In the genomic region with DNA sequence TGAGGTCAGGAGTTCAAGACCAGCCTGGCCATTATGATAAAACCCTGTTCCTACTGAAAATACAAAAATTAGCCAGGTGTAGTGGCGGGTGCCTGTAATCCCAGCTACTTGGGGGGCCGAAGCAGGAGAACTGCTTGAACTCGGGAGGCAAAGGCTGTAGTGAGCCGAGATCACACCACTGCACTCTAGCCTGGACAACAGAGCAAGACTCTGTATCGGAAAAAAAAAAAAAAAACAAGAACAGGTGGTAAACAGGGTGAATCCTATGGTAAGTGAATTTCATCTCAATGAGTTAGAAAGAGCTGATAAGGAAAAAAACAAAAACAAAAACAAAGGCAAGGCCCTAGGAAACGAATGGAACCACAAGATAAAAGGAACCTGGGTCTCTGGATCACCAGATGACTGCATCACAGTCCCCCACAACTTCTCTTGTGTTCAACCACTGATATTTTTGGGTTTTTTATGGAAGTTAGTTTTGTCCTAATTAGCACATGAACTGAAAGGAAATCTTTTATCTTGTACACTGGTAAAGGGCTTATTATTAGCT, we compare ENCODE assay signal across 18 cellular contexts.
"Had no signal": no experiment of that assay in that cellular context is flagged by ENCODE, and none has a peak within 500 bp of the region (broad histone marks: within the 10 kb centered on the region; RNA-seq: fewer than 3 reads in every experiment).

No MANE protein-coding gene starts in this region.

- H3K27ac Mint-ChIP-seq: nephron progenitor cell, type B pancreatic cell had no signal

- DNase-seq: activated CD4-positive, alpha-beta T cell treated with anti-CD3 and anti-CD28 coated beads, Interleukin-2, amount 50 U/mL, for 48 hours; activated CD4-positive, CD25-positive, alpha-beta regulatory T cell treated with anti-CD3 and anti-CD28 coated beads, Interleukin-2, amount 50 U/mL, for 72 hours; activated effector memory CD4-positive, alpha-beta T cell treated with anti-CD3 and anti-CD28 coated beads, Interleukin-2, amount 50 U/mL, for 16 hours; activated T-cell treated with anti-CD3 and anti-CD28 coated beads, Interleukin-2, amount 50 U/mL, for 48 hours; heart right ventricle; mammary epithelial cell; nephron progenitor cell; occipital lobe; small intestine; stimulated activated CD4-positive, alpha-beta T cell treated with anti-CD3 and anti-CD28 coated beads, Interleukin-4, amount 100 ng/mL, for 4 hours; stimulated activated CD8-positive, alpha-beta memory T cell treated with anti-CD3 and anti-CD28 coated beads, Interleukin-4, amount 100 ng/mL, for 48 hours; T-helper 9 cell had no signal

- H3K27me3 ChIP-seq: gastroesophageal sphincter, heart right ventricle, right atrium auricular region, suprapubic skin had no signal

- H3K27ac ChIP-seq: gastroesophageal sphincter, heart right ventricle, right atrium auricular region, suprapubic skin had no signal

- H3K27me3 Mint-ChIP-seq: progenitor cell of endocrine pancreas; stimulated activated naive CD8-positive, alpha-beta T cell treated with anti-CD3 and anti-CD28 coated beads, Interleukin-15, Interleukin-2, amounts not matched to agents 100 ng/mL and 50 ng/mL, for 24 hours; type B pancreatic cell had no signal

- ATAC-seq: gastroesophageal sphincter, heart right ventricle had no signal

- H3K36me3 ChIP-seq: gastroesophageal sphincter, right atrium auricular region, suprapubic skin had no signal

- H3K9me3 Mint-ChIP-seq: stimulated activated naive CD8-positive, alpha-beta T cell treated with anti-CD3 and anti-CD28 coated beads, Interleukin-15, Interleukin-2, amounts not matched to agents 100 ng/mL and 50 ng/mL, for 24 hours had no signal

- H3K4me3 Mint-ChIP-seq: nephron progenitor cell; stimulated activated naive CD8-positive, alpha-beta T cell treated with anti-CD3 and anti-CD28 coated beads, Interleukin-15, Interleukin-2, amounts not matched to agents 100 ng/mL and 50 ng/mL, for 24 hours; type B pancreatic cell had no signal

- H3K9me3 ChIP-seq: gastroesophageal sphincter, heart right ventricle, right atrium auricular region, suprapubic skin had no signal

- H3K4me3 ChIP-seq: gastroesophageal sphincter, heart right ventricle, right atrium auricular region, suprapubic skin had no signal
